ENCODE assay signal across 8 cellular contexts in the genomic region with DNA sequence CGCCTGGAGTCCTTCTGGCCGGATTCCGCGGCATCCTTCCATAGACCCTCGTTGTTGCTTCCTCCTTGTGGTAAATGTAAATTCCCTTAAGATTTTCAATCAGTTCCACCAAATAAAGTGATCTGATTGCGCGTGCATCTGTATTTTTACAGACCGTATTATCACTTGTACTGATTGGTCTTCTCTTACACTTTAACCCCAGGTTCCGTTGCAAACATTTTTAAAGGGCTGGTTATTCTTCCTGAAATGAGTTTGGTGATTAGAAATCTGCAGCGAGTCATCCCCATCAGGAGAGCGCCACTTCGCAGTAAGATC.
DNase-seq lines count a peak whose midpoint lies in the region; ATAC-seq and TF ChIP-seq lines count a peak whose summit lies in the region.

No MANE protein-coding gene starts in this region.

- H3K27me3 ChIP-seq in effector memory CD4-positive, alpha-beta T cell (replicated peaks; ENCODE audit: control insufficient read depth, insufficient read depth, low read length, poor library complexity, severe bottlenecking): no peaks in the 10 kb centered on the region
- no peaks in the 10 kb centered on the region for H3K27me3 ChIP-seq in neuron (ENCODE audit: insufficient read depth, low read length)

- H3K9me3 ChIP-seq in effector memory CD4-positive, alpha-beta T cell (ENCODE audit: control insufficient read depth, low read length): no peaks in the 10 kb centered on the region
- peaks cover 11% of the 10 kb centered on the region for H3K9me3 ChIP-seq in neuron (ENCODE audit: low read length)

- peaks cover 23% of the 10 kb centered on the region for H3K4me1 ChIP-seq in effector memory CD4-positive, alpha-beta T cell (ENCODE audit: control insufficient read depth, insufficient read depth, low read length, poor library complexity, severe bottlenecking)
- H3K4me1 ChIP-seq in neuron (ENCODE audit: insufficient read depth, low read length): peaks cover 35% of the 10 kb centered on the region

- no peak for TF ChIP-seq POLR2A in GM18505 (IDR thresholded peaks at IDR 0.05; ENCODE audit: borderline replicate concordance, extremely low read depth, insufficient read depth, insufficient read length)

- peak overlapping the region; percentile 80 for H2AFZ ChIP-seq in neuron (ENCODE audit: low read depth, low read length)

- H3K36me3 ChIP-seq in effector memory CD4-positive, alpha-beta T cell (ENCODE audit: control insufficient read depth, insufficient read depth, low read length): peaks cover 6% of the 10 kb centered on the region
- peaks cover 46% of the 10 kb centered on the region for H3K36me3 ChIP-seq in neuron (ENCODE audit: insufficient read depth, low read length)

- H3K4me3 ChIP-seq in effector memory CD4-positive, alpha-beta T cell (ENCODE audit: insufficient read depth, low read depth, low read length, poor library complexity, severe bottlenecking): peak overlapping the region; percentile 91
- H3K4me3 ChIP-seq in neuron (ENCODE audit: low read length): peak overlapping the region; percentile 86

- DNase-seq in MV-4-11 (lab: John Stamatoyannopoulos, UW) (peak; percentile 66), iPS-NIHi11 (ENCODE audit: low spot score) (no peak), NCI-H146 treated with DMSO at 0.1 percent for 48 hours (lab: John Stamatoyannopoulos, UW; ENCODE audit: unreplicated experiment) (no peak), NCI-H2081 (lab: John Stamatoyannopoulos, UW) (no peak)
- DNase-seq in effector memory CD4-positive, alpha-beta T cell: no peak

- peak; percentile 7 for ATAC-seq in GM18505 (IDR thresholded peaks at IDR 0.05; ENCODE audit: unreplicated experiment)
- ATAC-seq in HG03045 (IDR thresholded peaks at IDR 0.05; ENCODE audit: unreplicated experiment): no peak

- peak overlapping the region; percentile 84 for H3K27ac ChIP-seq in effector memory CD4-positive, alpha-beta T cell (ENCODE audit: insufficient read depth, low read length, poor library complexity, severe bottlenecking)
